1 cellular context compared by ENCODE assay signal in genomic region chr10:131012641-131012985, GRCh38.
TF ChIP-seq lines count a peak whose summit lies in the region.

No MANE protein-coding gene starts in this region.

TF ChIP-seq in H1, 55 proteins besides CTCF, POLR2A, EP300 and RAD21 (continued from another document):
- TF ChIP-seq MAFK (IDR thresholded peaks at IDR 0.05; ENCODE audit: low read depth, low read length) (no peak), RNF2 (IDR thresholded peaks at IDR 0.05; ENCODE audit: borderline replicate concordance, low read depth, low read length, missing control alignments, poor library complexity, severe bottlenecking) (no peak), KDM5A (IDR thresholded peaks at IDR 0.05; ENCODE audit: low read length) (no peak), BCL11A (IDR thresholded peaks at IDR 0.05; ENCODE audit: low read depth in 2 of 2, low read length in 2 of 2) (no peak), ASH2L (IDR thresholded peaks at IDR 0.05; ENCODE audit: low read length) (no peak), KDM1A (IDR thresholded peaks at IDR 0.05; ENCODE audit: borderline replicate concordance, low read length) (no peak), CBX5 (IDR thresholded peaks at IDR 0.05; ENCODE audit: low read depth, low read length) (no peak), YY1 (IDR thresholded peaks at IDR 0.05; ENCODE audit: low read depth, low read length) (no peak), USF2 (IDR thresholded peaks at IDR 0.05; ENCODE audit: low read length) (no peak)
